In the genomic region with DNA sequence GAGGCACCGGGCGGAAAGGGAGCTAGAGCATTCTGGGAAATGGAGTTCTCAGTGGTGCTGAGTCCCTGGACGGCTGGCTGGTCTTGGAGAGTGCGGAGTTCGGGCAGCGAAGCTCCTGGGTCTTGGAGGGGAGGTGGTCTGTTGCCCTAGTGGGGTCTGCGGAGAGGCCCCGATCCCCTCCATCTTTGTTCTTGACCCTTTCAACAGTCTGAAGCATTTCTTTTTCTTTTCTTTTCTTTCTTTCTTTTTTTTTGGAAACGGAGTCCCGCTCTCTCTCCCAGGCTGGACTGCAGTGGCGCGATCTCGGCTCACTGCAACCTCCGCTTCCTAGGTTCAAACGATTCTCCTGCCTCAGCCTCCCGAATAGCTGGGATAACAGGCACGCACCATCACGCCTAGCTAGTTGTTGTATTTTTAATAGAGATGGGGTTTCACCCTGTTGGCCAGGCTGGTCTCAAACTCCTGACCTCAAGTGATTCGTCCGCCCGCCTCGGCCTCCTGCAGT, we compare ENCODE assay signal across 7 cellular contexts. TPM values are rescaled to one million over a fixed set of nuclear protein-coding genes. Genes with fewer than 3 reads are reported as not detected.
DNase-seq lines count a peak whose midpoint lies in the region; ATAC-seq and TF ChIP-seq lines count a peak whose summit lies in the region.

No MANE protein-coding gene starts in this region.

- no peak for DNase-seq in activated CD8-positive, alpha-beta T cell treated with anti-CD3 and anti-CD28 coated beads, Interleukin-2, amount 10 ng/mL, durations not matched to agents 7 days and 5 days
- DNase-seq in spleen (no peak), COR-L47 (lab: John Stamatoyannopoulos, UW) (no peak)

- H3K4me1 ChIP-seq in HEK293 (ENCODE audit: control insufficient read depth, insufficient read depth, low read length): peaks cover 10% of the 10 kb centered on the region
- H3K4me1 ChIP-seq in iPS-18a (ENCODE audit: control insufficient read depth, low read depth, low read length): no peaks in the 10 kb centered on the region
- peaks cover 25 to 49% (median 39%) of the 10 kb centered on the region in 6 donors for H3K4me1 ChIP-seq in spleen

- WGBS in spleen, 5 donors: 2 to 6% (median 3%) methylated on average over 22 of the region's 22 CpGs

- H3K27me3 Mint-ChIP-seq in activated CD8-positive, alpha-beta T cell treated with anti-CD3 and anti-CD28 coated beads, Interleukin-2, amount 10 ng/mL, durations not matched to agents 7 days and 5 days (ENCODE audit: low read depth): peaks cover 24% of the 10 kb centered on the region

- no peak overlapping the region for H3K27ac ChIP-seq in HEK293 (ENCODE audit: extremely low read depth, low read depth, low read length)
- H3K27ac ChIP-seq in iPS-18a (ENCODE audit: low read length): no peak overlapping the region
- peak overlapping the region in 4 of 8 donors; percentile 93 to 96 (median 94) for H3K27ac ChIP-seq in spleen

- CTCF ChIA-PET in HEK293 (lab: Yijun Ruan, JAX): interaction anchor here (0.6 to 6.6 kb wide), 11 partner anchors 18 to 369 kb away, joined by 3 to 91 read pairs (median 5); a partner anchor contains a TSS
- CTCF ChIA-PET in activated CD8-positive, alpha-beta T cell treated with anti-CD3 and anti-CD28 coated beads, Interleukin-2, amount 10 ng/mL, durations not matched to agents 7 days and 5 days (lab: Charles Lee): interaction anchor here (0.7 to 3.9 kb wide), 16 partner anchors 14 to 170 kb away, joined by 3 to 29 read pairs (median 5); a partner anchor contains a TSS

- POLR2A ChIA-PET in HEK293 (lab: Yijun Ruan, JAX): interaction anchor here (0.6 to 3.7 kb wide), 19 partner anchors 10 to 737 kb away, joined by 3 to 39 read pairs (median 4); a partner anchor contains a TSS
- POLR2A ChIA-PET in activated CD8-positive, alpha-beta T cell treated with anti-CD3 and anti-CD28 coated beads, Interleukin-2, amount 10 ng/mL, durations not matched to agents 7 days and 5 days (lab: Charles Lee): interaction anchor here (0.6 to 2.1 kb wide), 5 partner anchors 23 to 861 kb away, joined by 3 to 11 read pairs (median 5); a partner anchor contains a TSS

- TF ChIP-seq CTCF in HEK293 (tag by site-specific recombination; IDR thresholded peaks at IDR 0.05) (no peak), spleen (IDR thresholded peaks at IDR 0.05 in 8 of 11, conservative IDR thresholded peaks at IDR 0.05 in 3 of 11) (no peak)

- H3K36me3 ChIP-seq in HEK293 (ENCODE audit: control insufficient read depth in 2 of 2, insufficient read depth in 1 of 2, low read length in 2 of 2) (peaks cover 16 to 35% of the 10 kb centered on the region in 2 experiments), iPS-18a (ENCODE audit: control insufficient read depth, low read depth, low read length) (peaks cover 14% of the 10 kb centered on the region), spleen (peaks cover 0 to 32% (median 14%) of the 10 kb centered on the region in 6 donors)

- H3K4me3 Mint-ChIP-seq in activated CD8-positive, alpha-beta T cell treated with anti-CD3 and anti-CD28 coated beads, Interleukin-2, amount 10 ng/mL, durations not matched to agents 7 days and 5 days: peak overlapping the region; percentile 87

- H3K27ac Mint-ChIP-seq in activated CD8-positive, alpha-beta T cell treated with anti-CD3 and anti-CD28 coated beads, Interleukin-2, amount 10 ng/mL, durations not matched to agents 7 days and 5 days: peak overlapping the region; percentile 98

- no peak overlapping the region for H3K9ac ChIP-seq in iPS-18a (ENCODE audit: low read length)

- no peaks in the 10 kb centered on the region for H3K9me3 Mint-ChIP-seq in activated CD8-positive, alpha-beta T cell treated with anti-CD3 and anti-CD28 coated beads, Interleukin-2, amount 10 ng/mL, durations not matched to agents 7 days and 5 days (ENCODE audit: insufficient read depth)

- peaks cover 30% of the 10 kb centered on the region for H3K4me1 Mint-ChIP-seq in activated CD8-positive, alpha-beta T cell treated with anti-CD3 and anti-CD28 coated beads, Interleukin-2, amount 10 ng/mL, durations not matched to agents 7 days and 5 days (ENCODE audit: low read depth)

- H3K36me3 Mint-ChIP-seq in activated CD8-positive, alpha-beta T cell treated with anti-CD3 and anti-CD28 coated beads, Interleukin-2, amount 10 ng/mL, durations not matched to agents 7 days and 5 days (ENCODE audit: low read depth): peaks cover 19% of the 10 kb centered on the region

- no peaks in the 10 kb centered on the region for H3K9me3 ChIP-seq in HEK293 (ENCODE audit: control insufficient read depth, insufficient read depth, low read depth, low read length)
- no peaks in the 10 kb centered on the region for H3K9me3 ChIP-seq in iPS-18a (ENCODE audit: control insufficient read depth, low read depth, low read length)
- H3K9me3 ChIP-seq in spleen: no peaks in the 10 kb centered on the region

- ATAC-seq in activated CD8-positive, alpha-beta T cell treated with anti-CD3 and anti-CD28 coated beads, Interleukin-2, amount 10 ng/mL, durations not matched to agents 7 days and 5 days: no peak
- ATAC-seq in GM18517 (IDR thresholded peaks at IDR 0.05; ENCODE audit: unreplicated experiment): no peak
- ATAC-seq in GM21390 (IDR thresholded peaks at IDR 0.05; ENCODE audit: unreplicated experiment): no peak

- no peak for TF ChIP-seq POLR2A in spleen (IDR thresholded peaks at IDR 0.05)

- H3K27me3 ChIP-seq in iPS-18a (ENCODE audit: control insufficient read depth, insufficient read depth, low read length): peaks cover 19% of the 10 kb centered on the region
- H3K27me3 ChIP-seq in spleen (replicated peaks in 1 of 7): peaks cover 0 to 28% (median 14%) of the 10 kb centered on the region in 7 donors

- intact Hi-C loops in spleen (cut with DNase I; ENCODE audit: low total_unique reads): no loop called here

- peak overlapping the region; percentile 29 for H3K4me3 ChIP-seq in HEK293 (ENCODE audit: low read depth, low read length)
- H3K4me3 ChIP-seq in iPS-18a (ENCODE audit: low read length): peak overlapping the region; percentile 92
- peak overlapping the region; percentile 86 to 99 (median 92) for H3K4me3 ChIP-seq in spleen

TF ChIP-seq in HEK293, 187 proteins besides CTCF, POLR2A, EP300 and RAD21 (continues in another document):
- 0 out of 2 replicates have a peak, but pooled peaks have one; percentile 4 for TF ChIP-seq ZNF211 (tag by site-specific recombination; IDR thresholded peaks at IDR 0.05; ENCODE audit: low read depth)
- TF ChIP-seq ZNF121 (tag by site-specific recombination; IDR thresholded peaks at IDR 0.05): 0 out of 2 replicates have a peak, but pooled peaks have one; percentile 42
- TF ChIP-seq ZNF146 (tag by site-specific recombination; IDR thresholded peaks at IDR 0.05): no peak
- TF ChIP-seq, protein P1, sequence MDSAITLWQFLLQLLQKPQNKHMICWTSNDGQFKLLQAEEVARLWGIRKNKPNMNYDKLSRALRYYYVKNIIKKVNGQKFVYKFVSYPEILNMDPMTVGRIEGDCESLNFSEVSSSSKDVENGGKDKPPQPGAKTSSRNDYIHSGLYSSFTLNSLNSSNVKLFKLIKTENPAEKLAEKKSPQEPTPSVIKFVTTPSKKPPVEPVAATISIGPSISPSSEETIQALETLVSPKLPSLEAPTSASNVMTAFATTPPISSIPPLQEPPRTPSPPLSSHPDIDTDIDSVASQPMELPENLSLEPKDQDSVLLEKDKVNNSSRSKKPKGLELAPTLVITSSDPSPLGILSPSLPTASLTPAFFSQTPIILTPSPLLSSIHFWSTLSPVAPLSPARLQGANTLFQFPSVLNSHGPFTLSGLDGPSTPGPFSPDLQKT (IDR thresholded peaks at IDR 0.05; ENCODE audit: borderline replicate concordance, low read depth, low read length): no peak
- no peak for TF ChIP-seq KLF16 (tag by site-specific recombination; IDR thresholded peaks at IDR 0.05)
- no peak for TF ChIP-seq YY2 (tag by site-specific recombination; IDR thresholded peaks at IDR 0.05)
- TF ChIP-seq ZBTB7A (tag by site-specific recombination; IDR thresholded peaks at IDR 0.05; ENCODE audit: low read depth): peak; percentile 13; the same call in 1 of the 2 replicates
- TF ChIP-seq, protein P2, sequence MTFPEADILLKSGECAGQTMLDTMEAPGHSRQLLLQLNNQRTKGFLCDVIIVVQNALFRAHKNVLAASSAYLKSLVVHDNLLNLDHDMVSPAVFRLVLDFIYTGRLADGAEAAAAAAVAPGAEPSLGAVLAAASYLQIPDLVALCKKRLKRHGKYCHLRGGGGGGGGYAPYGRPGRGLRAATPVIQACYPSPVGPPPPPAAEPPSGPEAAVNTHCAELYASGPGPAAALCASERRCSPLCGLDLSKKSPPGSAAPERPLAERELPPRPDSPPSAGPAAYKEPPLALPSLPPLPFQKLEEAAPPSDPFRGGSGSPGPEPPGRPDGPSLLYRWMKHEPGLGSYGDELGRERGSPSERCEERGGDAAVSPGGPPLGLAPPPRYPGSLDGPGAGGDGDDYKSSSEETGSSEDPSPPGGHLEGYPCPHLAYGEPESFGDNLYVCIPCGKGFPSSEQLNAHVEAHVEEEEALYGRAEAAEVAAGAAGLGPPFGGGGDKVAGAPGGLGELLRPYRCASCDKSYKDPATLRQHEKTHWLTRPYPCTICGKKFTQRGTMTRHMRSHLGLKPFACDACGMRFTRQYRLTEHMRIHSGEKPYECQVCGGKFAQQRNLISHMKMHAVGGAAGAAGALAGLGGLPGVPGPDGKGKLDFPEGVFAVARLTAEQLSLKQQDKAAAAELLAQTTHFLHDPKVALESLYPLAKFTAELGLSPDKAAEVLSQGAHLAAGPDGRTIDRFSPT (tag by site-specific recombination; IDR thresholded peaks at IDR 0.05): no peak

RNA-seq across cellular contexts. Expression of a gene that starts 0.4 kb away (rescaled TPM):
- total RNA-seq in activated CD8-positive, alpha-beta T cell treated with anti-CD3 and anti-CD28 coated beads, Interleukin-2, amount 10 ng/mL, durations not matched to agents 7 days and 5 days: 10 to 100 TPM; 97.3 to 98.3 TPM
- 100 to 1,000 TPM in 1 of 7 donors, 10 to 100 TPM in 6; 56.3 to 106 (median 75.1) TPM for total RNA-seq in spleen
- polyA plus RNA-seq in spleen: 100 to 1,000 TPM in 2 of 3 donors, 10 to 100 TPM in 1; 60.3 to 148 (median 147) TPM

RNA-seq across cellular contexts. Expression of a gene that starts 0.7 kb away (rescaled TPM):
- total RNA-seq in activated CD8-positive, alpha-beta T cell treated with anti-CD3 and anti-CD28 coated beads, Interleukin-2, amount 10 ng/mL, durations not matched to agents 7 days and 5 days: not detected
- under 1 TPM in 1 of 7 donors, not detected in 6; 0.24 TPM for total RNA-seq in spleen
- polyA plus RNA-seq in spleen: under 1 TPM in 2 of 3 donors, not detected in 1; 0.09 to 0.16 TPM

RNA-seq across cellular contexts. Expression of a gene that starts 22.6 kb away (rescaled TPM):
- total RNA-seq in activated CD8-positive, alpha-beta T cell treated with anti-CD3 and anti-CD28 coated beads, Interleukin-2, amount 10 ng/mL, durations not matched to agents 7 days and 5 days: 10 to 100 TPM; 18.0 to 19.1 TPM
- 10 to 100 TPM; 18.5 to 29.4 (median 23.3) TPM for total RNA-seq in spleen
- 10 to 100 TPM in 2 of 3 donors, 1 to 10 TPM in 1; 10.0 to 19.9 (median 10.6) TPM for polyA plus RNA-seq in spleen

RNA-seq across cellular contexts. Expression of a gene that starts 39.0 kb away (rescaled TPM):
- 10 to 100 TPM; 10.4 to 11.3 TPM for total RNA-seq in activated CD8-positive, alpha-beta T cell treated with anti-CD3 and anti-CD28 coated beads, Interleukin-2, amount 10 ng/mL, durations not matched to agents 7 days and 5 days
- 10 to 100 TPM in 4 of 7 donors, 1 to 10 TPM in 3; 5.8 to 13.2 (median 11.0) TPM for total RNA-seq in spleen
- 1 to 10 TPM; 5.1 to 9.6 (median 9.3) TPM for polyA plus RNA-seq in spleen

RNA-seq across cellular contexts. Expression of a gene that starts 48.3 kb away (rescaled TPM):
- under 1 TPM; 0.55 to 0.68 TPM for total RNA-seq in activated CD8-positive, alpha-beta T cell treated with anti-CD3 and anti-CD28 coated beads, Interleukin-2, amount 10 ng/mL, durations not matched to agents 7 days and 5 days
- under 1 TPM in 3 of 7 donors, not detected in 4; 0.19 to 0.41 (median 0.33) TPM for total RNA-seq in spleen
- polyA plus RNA-seq in spleen: under 1 TPM in 1 of 3 donors, not detected in 2; 0.13 TPM

Comparison
In these comparisons a context has a peak if more than half of its experiments do, and no peak if none do; other contexts are left out.
1. H3K4me3 ChIP-seq: peak in every context shown above with its lines; median percentile 92 in iPS-18a; 92 in spleen; 29 in HEK293.